Comparison of ENCODE assay signal across 11 cellular contexts in genomic region chr6:71403422-71404134, GRCh38.
A peak's percentile ranks its signal among the peaks of the same experiment; 100 is the strongest.
DNase-seq lines count a peak whose midpoint lies in the region; ATAC-seq and TF ChIP-seq lines count a peak whose summit lies in the region.
"Had no signal": no experiment of that assay in that cellular context is flagged by ENCODE, and none has a peak within 500 bp of the region (broad histone marks: within the 10 kb centered on the region; RNA-seq: fewer than 3 reads in every experiment).

No MANE protein-coding gene starts in this region.

- H3K4me1 ChIP-seq in adipocyte (ENCODE audit: control insufficient read depth, insufficient read depth, low read length) (peaks cover 37% of the 10 kb centered on the region), gastroesophageal sphincter (peaks cover 4 to 82% (median 5%) of the 10 kb centered on the region in 3 donors)

- WGBS in gastroesophageal sphincter (ENCODE audit: low coverage in 1 of 2), 2 donors: 49 to 53% methylated on average over 9 of the region's 9 CpGs

- TF ChIP-seq EP300 in gastroesophageal sphincter (IDR thresholded peaks at IDR 0.05): no peak

- TF ChIP-seq POLR2A in gastroesophageal sphincter (IDR thresholded peaks at IDR 0.05): no peak

- H3K27me3 Mint-ChIP-seq in HFFc6 (ENCODE audit: insufficient read depth): peaks cover 2% of the 10 kb centered on the region; the same call in 1 of the 2 replicates

- H3K4me1 Mint-ChIP-seq in HFFc6 (ENCODE audit: low read depth): peaks cover 93% of the 10 kb centered on the region

- no peaks in the 10 kb centered on the region for H3K9me3 ChIP-seq in adipocyte (ENCODE audit: control insufficient read depth, low read length)
- H3K9me3 ChIP-seq in gastroesophageal sphincter: no peaks in the 10 kb centered on the region

- no peak overlapping the region for H3K9ac ChIP-seq in adipocyte (ENCODE audit: low read length)

- no peak for DNase-seq in HFFc6
- DNase-seq in adipocyte (ENCODE audit: low read depth): peak; percentile 54
- no peak for DNase-seq in retinal pigment epithelial cell (ENCODE audit: low read depth)
- DNase-seq in H7: no peak
- DNase-seq in T-helper 1 cell: no peak
- DNase-seq in NOMO-1 treated with dmso at 0.1 percent for 144 hours (lab: John Stamatoyannopoulos, UW; ENCODE audit: unreplicated experiment): no peak
- DNase-seq in stimulated activated CD8-positive, alpha-beta memory T cell treated with anti-CD3 and anti-CD28 coated beads, Interleukin-4, amount 100 ng/mL, for 48 hours: no peak
- DNase-seq: activated CD4-positive, alpha-beta memory T cell treated with anti-CD3 and anti-CD28 coated beads for 36 hours; amygdala; SHP77 treated with DMSO at 0.1 percent for 48 hours had no signal

- no peak for ATAC-seq in gastroesophageal sphincter

- H3K27me3 ChIP-seq in adipocyte (replicated peaks; ENCODE audit: control insufficient read depth, insufficient read depth, low read length) (no peaks in the 10 kb centered on the region), gastroesophageal sphincter (no peaks in the 10 kb centered on the region), H7 (ENCODE audit: control insufficient read depth, insufficient read depth, low read length) (no peaks in the 10 kb centered on the region)

- TF ChIP-seq CTCF in HFFc6 (IDR thresholded peaks at IDR 0.05): no peak
- TF ChIP-seq CTCF in gastroesophageal sphincter (IDR thresholded peaks at IDR 0.05): no peak
- no peak for TF ChIP-seq CTCF in retinal pigment epithelial cell (conservative IDR thresholded peaks at IDR 0.05; ENCODE audit: low read depth, low read length)

- peak overlapping the region; percentile 80 for H3K4me3 Mint-ChIP-seq in HFFc6
- H3K4me3 Mint-ChIP-seq: activated CD4-positive, alpha-beta memory T cell treated with anti-CD3 and anti-CD28 coated beads for 36 hours had no signal

- peak overlapping the region; percentile 13 to 62 (median 54) for H3K27ac ChIP-seq in gastroesophageal sphincter

- peak overlapping the region; percentile 88 for H3K27ac Mint-ChIP-seq in HFFc6
- H3K27ac Mint-ChIP-seq: activated CD4-positive, alpha-beta memory T cell treated with anti-CD3 and anti-CD28 coated beads for 36 hours had no signal

- H3K36me3 Mint-ChIP-seq in HFFc6 (ENCODE audit: low read depth): peaks cover 32% of the 10 kb centered on the region
- H3K36me3 Mint-ChIP-seq: activated CD4-positive, alpha-beta memory T cell treated with anti-CD3 and anti-CD28 coated beads for 36 hours had no signal

- H3K9me3 Mint-ChIP-seq in HFFc6: no peaks in the 10 kb centered on the region
- H3K9me3 Mint-ChIP-seq: activated CD4-positive, alpha-beta memory T cell treated with anti-CD3 and anti-CD28 coated beads for 36 hours had no signal

- peak overlapping the region; percentile 60 for H3K4me3 ChIP-seq in adipocyte (ENCODE audit: low read length)
- no peak overlapping the region for H3K4me3 ChIP-seq in gastroesophageal sphincter
- peak overlapping the region; percentile 42 for H3K4me3 ChIP-seq in retinal pigment epithelial cell (ENCODE audit: low read length)
- no peak overlapping the region for H3K4me3 ChIP-seq in H7 (ENCODE audit: insufficient read depth, low read depth, low read length)

- H3K36me3 ChIP-seq in adipocyte (ENCODE audit: control insufficient read depth, insufficient read depth, low read length, severe bottlenecking): peaks cover 18% of the 10 kb centered on the region
- H3K36me3 ChIP-seq in gastroesophageal sphincter: peaks cover 0 to 5% of the 10 kb centered on the region in 2 donors
- no peaks in the 10 kb centered on the region for H3K36me3 ChIP-seq in H7 (replicated peaks; ENCODE audit: control insufficient read depth, insufficient read depth, low read length)

Comparison
In these comparisons a context has a peak if more than half of its experiments do, and no peak if none do; other contexts are left out.
1. H3K4me3 ChIP-seq: peak in adipocyte (single experiment) and retinal pigment epithelial cell (single experiment); none in gastroesophageal sphincter (0 of 2) and H7 (single experiment).